ENCODE assay signal across 8 cellular contexts in genomic region chr17:2853111-2853721, GRCh38. TPM values are rescaled to one million over a fixed set of nuclear protein-coding genes. Genes with fewer than 3 reads are reported as not detected.
DNase-seq lines count a peak whose midpoint lies in the region; ATAC-seq and TF ChIP-seq lines count a peak whose summit lies in the region.

No MANE protein-coding gene starts in this region.

- H3K9me3 ChIP-seq in GM23248 (ENCODE audit: low read depth): no peaks in the 10 kb centered on the region

- H3K4me2 ChIP-seq in GM23248 (ENCODE audit: unreplicated experiment): peak overlapping the region; percentile 52

- no peak for ATAC-seq in HG03097 (IDR thresholded peaks at IDR 0.05; ENCODE audit: low FRiP score, unreplicated experiment)
- ATAC-seq in GM18511 (IDR thresholded peaks at IDR 0.05; ENCODE audit: unreplicated experiment): no peak

- H3K9ac ChIP-seq in GM23248: peak overlapping the region; percentile 30

- WGBS in GM23248 (ENCODE audit: low coverage in 1 of 2, low lambda C conversion rate in 2 of 2, missing lambda C conversion rate in 2 of 2), 2 experiments: 2% methylated on average over 11 to 59 of the region's 76 CpGs

- H4K20me1 ChIP-seq in GM23248 (ENCODE audit: insufficient read depth): no peaks in the 10 kb centered on the region

- no peak overlapping the region for H3K27ac ChIP-seq in GM23248

- H3K4me3 ChIP-seq in GM23248 (peak overlapping the region; percentile 69), cardiac fibroblast (replicated peaks in 1 of 2; ENCODE audit: low read depth in 2 of 2, low read length in 2 of 2) (peak overlapping the region; percentile 32 to 56)

- peak overlapping the region; percentile 54 for H2AFZ ChIP-seq in GM23248

- H3K9me2 ChIP-seq in GM23248 (ENCODE audit: insufficient read depth): no peaks in the 10 kb centered on the region

- peaks cover 23% of the 10 kb centered on the region for H3K4me1 Mint-ChIP-seq in T-helper 2 cell treated with Interferon-gamma antibody and Interleukin-4, amounts not matched to agents 5 μg/mL and 100 μg/mL, for 36 hours (ENCODE audit: low read depth)

- in situ Hi-C loops in GM23248 (cut with MboI): no loop called here

- H3K4me3 Mint-ChIP-seq in T-helper 2 cell treated with Interferon-gamma antibody and Interleukin-4, amounts not matched to agents 5 μg/mL and 100 μg/mL, for 36 hours: no peak overlapping the region

- no peaks in the 10 kb centered on the region for H3K27me3 ChIP-seq in GM23248 (replicated peaks; ENCODE audit: insufficient read depth)

- no peaks in the 10 kb centered on the region for H3K4me1 ChIP-seq in GM23248 (ENCODE audit: insufficient read depth)

- H3K79me2 ChIP-seq in GM23248 (ENCODE audit: insufficient read depth): 0 out of 2 replicates have a peak, but pooled peaks cover 4% of the 10 kb centered on the region

- H3K27me3 Mint-ChIP-seq in T-helper 2 cell treated with Interferon-gamma antibody and Interleukin-4, amounts not matched to agents 5 μg/mL and 100 μg/mL, for 36 hours (ENCODE audit: low read depth): peaks cover 56% of the 10 kb centered on the region

- peak; percentile 76 for DNase-seq in GM23248
- DNase-seq in T-helper 2 cell treated with Interferon-gamma antibody and Interleukin-4, amounts not matched to agents 5 μg/mL and 100 μg/mL, for 36 hours (ENCODE audit: low spot score): peak; percentile 20
- peak; percentile 45 to 53 for DNase-seq in cardiac fibroblast (ENCODE audit: low read depth in 2 of 2)
- DNase-seq in kidney glomerular epithelial cell (lab: John Stamatoyannopoulos, UW): peak; percentile 24
- DNase-seq in stimulated activated CD8-positive, alpha-beta memory T cell treated with anti-CD3 and anti-CD28 coated beads, Interleukin-4, amount 100 ng/mL, for 48 hours: peak; percentile 50
- DNase-seq in NCI-H524 treated with DMSO at 0.1 percent for 48 hours (lab: John Stamatoyannopoulos, UW): no peak

- no peak for TF ChIP-seq CTCF in cardiac fibroblast (IDR thresholded peaks at IDR 0.05; ENCODE audit: low read depth, low read length)

- H3K36me3 Mint-ChIP-seq in T-helper 2 cell treated with Interferon-gamma antibody and Interleukin-4, amounts not matched to agents 5 μg/mL and 100 μg/mL, for 36 hours (ENCODE audit: low read depth): peaks cover 7% of the 10 kb centered on the region

- no peaks in the 10 kb centered on the region for H3K9me3 Mint-ChIP-seq in T-helper 2 cell treated with Interferon-gamma antibody and Interleukin-4, amounts not matched to agents 5 μg/mL and 100 μg/mL, for 36 hours

- no peak overlapping the region for H3K27ac Mint-ChIP-seq in T-helper 2 cell treated with Interferon-gamma antibody and Interleukin-4, amounts not matched to agents 5 μg/mL and 100 μg/mL, for 36 hours

- H3K36me3 ChIP-seq in GM23248 (ENCODE audit: low read depth): no peaks in the 10 kb centered on the region

- H3F3A ChIP-seq in GM23248 (ENCODE audit: insufficient read depth): 0 out of 2 replicates have a peak, but pooled peaks cover 4% of the 10 kb centered on the region

RNA-seq across cellular contexts. Expression of gene RAP1GAP2, which starts 57.0 kb away (rescaled TPM):
- total RNA-seq in GM23248 (2014; rRNA removed; shearing (Covaris generic)): 2.0 and 3.8 TPM in 2 replicates
- polyA plus RNA-seq in GM23248 (2016; fragmentation: Nextera tagmentation; extraction: Ambion mirVana): 0.74 and 0.99 TPM in 2 replicates
